9 cellular contexts compared by ENCODE assay signal in genomic region chr6:393391-394221, GRCh38. TPM values are rescaled to one million over a fixed set of nuclear protein-coding genes. Genes with fewer than 3 reads are reported as not detected.
DNase-seq lines count a peak whose midpoint lies in the region; ATAC-seq, FAIRE-seq and TF ChIP-seq lines count a peak whose summit lies in the region.
"Had no signal": no experiment of that assay in that cellular context is flagged by ENCODE, and none has a peak within 500 bp of the region (broad histone marks: within the 10 kb centered on the region; RNA-seq: fewer than 3 reads in every experiment).

No MANE protein-coding gene starts in this region.

- in situ Hi-C loops in Panc1 (cut with HindIII; ENCODE audit: low pct_unique_long_range_greater_than_20kb, low sequenced_read_pairs): no loop called here

- H3K4me3 ChIP-seq in Panc1 (ENCODE audit: low read depth in 2 of 2, low read length in 2 of 2): no peak overlapping the region
- H3K4me3 ChIP-seq in H1 (ENCODE audit: extremely low read depth in 1 of 4, insufficient read depth in 2 of 4, low read depth in 3 of 4, low read length in 4 of 4): peak overlapping the region; percentile 42 to 65 (median 46)
- peak overlapping the region; percentile 57 for H3K4me3 ChIP-seq in psoas muscle
- H3K4me3 ChIP-seq: MG63 had no signal

- peak overlapping the region; percentile 79; the same call in 1 of the 2 replicates for H2AFZ ChIP-seq in H1 (ENCODE audit: low read length)

- H3K4me1 ChIP-seq in Panc1 (ENCODE audit: control insufficient read depth, insufficient read depth, low read length): no peaks in the 10 kb centered on the region
- peaks cover 2 to 6% (median 4%) of the 10 kb centered on the region in 4 experiments; a peak in 4 of 7 replicates for H3K4me1 ChIP-seq in H1 (replicated peaks in 1 of 4; ENCODE audit: control insufficient read depth in 3 of 4, insufficient read depth in 4 of 4, low read length in 3 of 4)
- peaks cover 10% of the 10 kb centered on the region for H3K4me1 ChIP-seq in psoas muscle

- peaks cover 17% of the 10 kb centered on the region; the same call in 1 of the 2 replicates for H3K23me2 ChIP-seq in H1 (ENCODE audit: low read depth, low read length)

- H4K20me1 ChIP-seq in H1 (replicated peaks in 1 of 2; ENCODE audit: control insufficient read depth in 1 of 2, insufficient read depth in 2 of 2, low read length in 2 of 2): peaks cover 0 to 9% of the 10 kb centered on the region in 2 experiments

- no peak for FAIRE-seq in H1 (lab: Jason Lieb, UNC)

- no peaks in the 10 kb centered on the region for H3K79me2 ChIP-seq in H1 (ENCODE audit: control insufficient read depth in 1 of 2, insufficient read depth in 2 of 2, low read length in 2 of 2)

- POLR2A ChIA-PET in Panc1 (lab: Charles Lee) (no interaction called here), H1 (lab: Charles Lee; ENCODE audit: partially characterized antibody) (interaction anchor here (0.9 kb wide), 1 partner anchor 20 kb away, joined by 3 read pairs; no protein-coding TSS in a partner anchor)

- BruUV-seq in Panc1 (replicated peaks; lab: Mats Ljungman, UMichigan): no TSS peak

- no peak overlapping the region for H3K56ac ChIP-seq in H1 (replicated peaks; ENCODE audit: insufficient read length, low read depth, low read length)

- H3K27me3 ChIP-seq in Panc1 (ENCODE audit: control insufficient read depth, insufficient read depth, low read length) (peaks cover 2% of the 10 kb centered on the region; the same call in 1 of the 2 replicates), H1 (replicated peaks in 1 of 4; ENCODE audit: control insufficient read depth in 3 of 4, extremely low read depth in 1 of 4, insufficient read depth in 3 of 4, low read length in 3 of 4) (peaks cover 28 to 67% (median 57%) of the 10 kb centered on the region in 4 experiments), psoas muscle (ENCODE audit: insufficient read depth in 3 of 3, low read length in 2 of 3) (peaks cover under 1 to 82% (median 22%) of the 10 kb centered on the region in 3 donors)

- H4K91ac ChIP-seq in H1 (replicated peaks; ENCODE audit: insufficient read length, low read length): no peak overlapping the region

- no peak overlapping the region for H2BK12ac ChIP-seq in H1 (ENCODE audit: low read depth, low read length)

- H4K5ac ChIP-seq in H1 (ENCODE audit: insufficient read length, low read depth, low read length): no peak overlapping the region

- H2BK15ac ChIP-seq in H1 (ENCODE audit: low read length): no peak overlapping the region

- no peak overlapping the region for H2BK20ac ChIP-seq in H1 (ENCODE audit: low read length)

- H3K9ac ChIP-seq in H1 (replicated peaks in 1 of 4; ENCODE audit: extremely low read depth in 1 of 4, low read depth in 3 of 4, low read length in 3 of 4): 0 out of 7 replicates have a peak overlapping the region, but pooled peaks of 1 of the 4 experiments have one; percentile 14

- no peak overlapping the region for H3K27ac ChIP-seq in Panc1 (ENCODE audit: low read length)
- no peak overlapping the region for H3K27ac ChIP-seq in H1 (ENCODE audit: low read depth, low read length)
- H3K27ac ChIP-seq in psoas muscle: no peak overlapping the region

- ATAC-seq in Panc1 (peak; percentile 37), psoas muscle (no peak), HG03460 (IDR thresholded peaks at IDR 0.05; ENCODE audit: unreplicated experiment) (no peak)

- intact Hi-C loops in Panc1 (cut with micrococcal nuclease; ENCODE audit: unreplicated experiment) (no loop called here), psoas muscle (cut with DNase I) (no loop called here)

- H4K8ac ChIP-seq in H1 (ENCODE audit: extremely low read depth, insufficient read depth, low read length): peak overlapping the region; percentile 69; the same call in 1 of the 2 replicates

- DNase-seq in D341Med (ENCODE audit: low spot score): peak; percentile 67
- DNase-seq in Panc1 (ENCODE audit: low read depth, low spot score): no peak
- no peak for DNase-seq in H1 (ENCODE audit: low read depth in 1 of 2, low spot score in 2 of 2)
- peak in 1 of 2 donors; percentile 42 for DNase-seq in psoas muscle
- DNase-seq in CD1c-positive myeloid dendritic cell (ENCODE audit: extremely low spot score): no peak
- DNase-seq in HuH-7.5 (ENCODE audit: low spot score): no peak
- no peak for DNase-seq in Ammon's horn (ENCODE audit: low spot score)
- DNase-seq: MG63 had no signal

- TF ChIP-seq CTCF in Panc1 (IDR thresholded peaks at IDR 0.05) (no peak), H1 (IDR thresholded peaks at IDR 0.05; ENCODE audit: control extremely low read depth in 1 of 3, insufficient read depth in 1 of 3, low read depth in 1 of 3, low read length in 3 of 3) (no peak), psoas muscle (IDR thresholded peaks at IDR 0.05) (no peak)

- H3K79me1 ChIP-seq in H1 (ENCODE audit: low read depth, low read length): no peaks in the 10 kb centered on the region

- no peak overlapping the region; the same call in 1 of the 2 replicates for H2BK5ac ChIP-seq in H1 (ENCODE audit: low read depth, low read length)

- H3K4ac ChIP-seq in H1 (replicated peaks; ENCODE audit: insufficient read length, low read depth, low read length): no peak overlapping the region

- no peak overlapping the region for H2AK5ac ChIP-seq in H1 (ENCODE audit: low read depth, low read length)

- no peak overlapping the region for H2BK120ac ChIP-seq in H1 (replicated peaks; ENCODE audit: low read depth, low read length)

- H3K4me2 ChIP-seq in H1 (ENCODE audit: insufficient read depth in 1 of 2, low read depth in 2 of 2, low read length in 2 of 2): peak overlapping the region; percentile 82 to 96

- no peak for TF ChIP-seq POLR2A in H1 (IDR thresholded peaks at IDR 0.05; ENCODE audit: control extremely low read depth in 1 of 2, low read depth in 2 of 2, low read length in 2 of 2)

- CTCF ChIA-PET in Panc1 (lab: Charles Lee) (no interaction called here), H1 (lab: Charles Lee; ENCODE audit: partially characterized antibody) (interaction anchor here (0.9 to 4.8 kb wide), 6 partner anchors 9 to 205 kb away, joined by 3 to 24 read pairs (median 5); no protein-coding TSS in a partner anchor)

- TF ChIP-seq RAD21 in H1 (IDR thresholded peaks at IDR 0.05 in 1 of 2, conservative IDR thresholded peaks at IDR 0.05 in 1 of 2; ENCODE audit: low read depth in 2 of 2, low read length in 2 of 2): no peak

- no peaks in the 10 kb centered on the region for H3K9me3 ChIP-seq in Panc1 (ENCODE audit: control insufficient read depth, insufficient read depth, low read depth, low read length)
- H3K9me3 ChIP-seq in H1 (ENCODE audit: insufficient read depth in 2 of 2, low read depth in 1 of 2, low read length in 1 of 2): no peaks in the 10 kb centered on the region
- H3K9me3 ChIP-seq in psoas muscle: no peaks in the 10 kb centered on the region
- H3K9me3 ChIP-seq: MG63 had no signal

- H3K18ac ChIP-seq in H1 (ENCODE audit: extremely low read depth, low read length): no peak overlapping the region; the same call in 1 of the 2 replicates

- H3K14ac ChIP-seq in H1 (ENCODE audit: insufficient read length): no peak overlapping the region

- H3K36me3 ChIP-seq in Panc1 (ENCODE audit: control insufficient read depth, insufficient read depth, low read length): no peaks in the 10 kb centered on the region
- peaks cover 0 to 8% (median 0%) of the 10 kb centered on the region in 4 experiments; a peak in 1 of 8 replicates for H3K36me3 ChIP-seq in H1 (ENCODE audit: control insufficient read depth in 2 of 4, insufficient read depth in 4 of 4, low read length in 3 of 4)
- H3K36me3 ChIP-seq in psoas muscle (ENCODE audit: insufficient read depth in 1 of 2, low read depth in 1 of 2): no peaks in the 10 kb centered on the region
- H3K36me3 ChIP-seq: MG63 had no signal

- TF ChIP-seq EP300 in H1 (IDR thresholded peaks at IDR 0.05; ENCODE audit: borderline replicate concordance in 1 of 2, low read depth in 2 of 2, low read length in 2 of 2): no peak

- 4% methylated on average over 45 of the region's 68 CpGs; no CpG with 5 or more reads in 1 of the 2 experiments for WGBS in H1 (ENCODE audit: extremely low coverage in 1 of 2, insufficient coverage in 1 of 2, insufficient read length in 1 of 2, insufficient replicate concordance in 2 of 2, low coverage in 1 of 2, low lambda C conversion rate in 2 of 2, missing lambda C conversion rate in 1 of 2), 2 experiments
- WGBS in psoas muscle, 3 donors: 6 to 11% (median 6%) methylated on average over 27 to 68 of the region's 68 CpGs

- H3K23ac ChIP-seq in H1 (ENCODE audit: insufficient read length): no peak overlapping the region

TF ChIP-seq in H1, 55 proteins besides CTCF, POLR2A, EP300 and RAD21:
- TF ChIP-seq SIN3A (conservative IDR thresholded peaks at IDR 0.05 in 1 of 2, IDR thresholded peaks at IDR 0.05 in 1 of 2; ENCODE audit: low read depth in 1 of 2, low read length in 2 of 2) (peak in 1 of 2 experiments; percentile 19; a peak in 1 of 4 replicates), SP1 (IDR thresholded peaks at IDR 0.05; ENCODE audit: low read depth, low read length) (no peak), SUZ12 (IDR thresholded peaks at IDR 0.05; ENCODE audit: low read length) (peak; percentile 79), EZH2 (IDR thresholded peaks at IDR 0.05; ENCODE audit: low read depth, low read length, severe bottlenecking) (peak; percentile 56), BACH1 (IDR thresholded peaks at IDR 0.05; ENCODE audit: low read length) (peak; percentile 17; the same call in 1 of the 2 replicates), RBBP5 (IDR thresholded peaks at IDR 0.05; ENCODE audit: borderline replicate concordance, low read depth, low read length) (no peak), KDM4A (IDR thresholded peaks at IDR 0.05; ENCODE audit: low read depth, low read length, severe bottlenecking) (no peak)

RNA-seq across cellular contexts. Expression of gene IRF4, which starts 2.1 kb away (rescaled TPM):
- 0.72 TPM for total RNA-seq in Panc1 (2021; ENCODE audit: unreplicated experiment)
- not detected for polyA plus RNA-seq in Panc1 (2012; ENCODE audit: insufficient read length)
- total RNA-seq in H1 (2021; fragmentation: NEBNext Ultra II Directional; extraction: Animal tissue kit (Norgen Biotek cat#: 25700)): 2.1 and 4.2 TPM in 2 replicates
- polyA plus RNA-seq in H1 (2011; rRNA removed): 0.77 and 1.1 TPM in 2 replicates
- 1.3 TPM for polyA plus RNA-seq in H1 (2011; cell fraction: cytosol; rRNA removed)
- 1.2 TPM for polyA plus RNA-seq in H1 (2011; cell fraction: nucleus; rRNA removed)
- 0.66 to 1.7 TPM (median 1.0 TPM) in 4 replicates for polyA plus RNA-seq in H1 (2012, experiment 1 of 2)
- polyA plus RNA-seq in H1 (2012, experiment 2 of 2): 0.33 TPM
- 0.53 TPM for polyA plus RNA-seq in H1 (2013, experiment 1 of 2)
- 0.85 TPM for polyA plus RNA-seq in H1 (2013, experiment 2 of 2)
- polyA minus RNA-seq in H1 (2011; rRNA and poly(A)+ RNA removed): 0.91 and 4.9 TPM in 2 replicates
- 1.1 TPM for polyA minus RNA-seq in H1 (2011; cell fraction: cytosol; rRNA and poly(A)+ RNA removed)
- polyA minus RNA-seq in H1 (2011; cell fraction: nucleus; rRNA and poly(A)+ RNA removed): 2.2 TPM
- total RNA-seq in psoas muscle: under 1 TPM; 0.08 to 0.59 (median 0.43) TPM
- under 1 TPM; 0.03 to 0.53 (median 0.08) TPM for polyA plus RNA-seq in psoas muscle

Comparison
In these comparisons a context has a peak if more than half of its experiments do, and no peak if none do; other contexts are left out.
1. H3K4me3 ChIP-seq: peak in H1 (4 of 4) and psoas muscle (single experiment); none in Panc1 (0 of 2).